In genomic region chr6:99422912-99423311, GRCh38 we compare ENCODE assay signal across 13 cellular contexts. TPM values are rescaled to one million over a fixed set of nuclear protein-coding genes. Genes with fewer than 3 reads are reported as not detected.
DNase-seq lines count a peak whose midpoint lies in the region; ATAC-seq and TF ChIP-seq lines count a peak whose summit lies in the region.
"Had no signal": no experiment of that assay in that cellular context is flagged by ENCODE, and none has a peak within 500 bp of the region (broad histone marks: within the 10 kb centered on the region; RNA-seq: fewer than 3 reads in every experiment).

No MANE protein-coding gene starts in this region.

- H3F3A ChIP-seq in GM23248 (ENCODE audit: insufficient read depth): peaks cover 17% of the 10 kb centered on the region

- H3K4me3 ChIP-seq in BLaER1 (0 out of 2 replicates have a peak overlapping the region, but pooled peaks have one; percentile 73), GM23248 (peak overlapping the region; percentile 90; the same call in 1 of the 2 replicates), adipocyte (ENCODE audit: low read length) (peak overlapping the region; percentile 93)

- H3K27me3 Mint-ChIP-seq in nephron progenitor cell (ENCODE audit: low read depth, poor library complexity): peaks cover 2% of the 10 kb centered on the region

- H3K27me3 ChIP-seq in BLaER1 (no peaks in the 10 kb centered on the region), GM23248 (replicated peaks; ENCODE audit: insufficient read depth) (no peaks in the 10 kb centered on the region), adipocyte (replicated peaks; ENCODE audit: control insufficient read depth, insufficient read depth, low read length) (no peaks in the 10 kb centered on the region)
- H3K27me3 ChIP-seq: left lung, ovary had no signal

- no peak overlapping the region for H3K27ac Mint-ChIP-seq in nephron progenitor cell

- in situ Hi-C loops in GM23248 (cut with MboI): no loop called here

- 77 to 82% methylated on average over 6 of the region's 6 CpGs for WGBS in GM23248 (ENCODE audit: low coverage in 1 of 2, low lambda C conversion rate in 2 of 2, missing lambda C conversion rate in 2 of 2), 2 experiments

- H3K4me1 ChIP-seq in BLaER1 (peaks cover 38% of the 10 kb centered on the region), GM23248 (ENCODE audit: insufficient read depth) (peaks cover 28% of the 10 kb centered on the region), adipocyte (ENCODE audit: control insufficient read depth, insufficient read depth, low read length) (peaks cover 32% of the 10 kb centered on the region)

- H3K4me1 Mint-ChIP-seq in nephron progenitor cell: peaks cover 67% of the 10 kb centered on the region

- TF ChIP-seq CTCF in nephron progenitor cell (IDR thresholded peaks at IDR 0.05): no peak

- no peaks in the 10 kb centered on the region for H3K9me2 ChIP-seq in GM23248 (ENCODE audit: insufficient read depth)

- H3K4me2 ChIP-seq in BLaER1: peak overlapping the region; percentile 89
- H3K4me2 ChIP-seq in GM23248 (ENCODE audit: unreplicated experiment): peak overlapping the region; percentile 98

- ATAC-seq in GM18861 (IDR thresholded peaks at IDR 0.05; ENCODE audit: unreplicated experiment): no peak
- ATAC-seq: left lung had no signal

- peaks cover 87% of the 10 kb centered on the region for H3K79me2 ChIP-seq in GM23248 (ENCODE audit: insufficient read depth)

- no peaks in the 10 kb centered on the region for H3K9me3 ChIP-seq in BLaER1
- no peaks in the 10 kb centered on the region for H3K9me3 ChIP-seq in GM23248 (ENCODE audit: low read depth)
- no peaks in the 10 kb centered on the region for H3K9me3 ChIP-seq in adipocyte (ENCODE audit: control insufficient read depth, low read length)
- H3K9me3 ChIP-seq: left lung, ovary had no signal

- DNase-seq in GM23248 (no peak), adipocyte (ENCODE audit: low read depth) (no peak), nephron progenitor cell (no peak), dermis blood vessel endothelial cell (no peak)
- DNase-seq in stimulated activated CD4-positive, alpha-beta T cell treated with anti-CD3 and anti-CD28 coated beads, Interleukin-1b, Interleukin-23, amount 100 ng/mL, for 48 hours: no peak
- DNase-seq: activated CD4-positive, alpha-beta T cell treated with anti-CD3 and anti-CD28 coated beads, Interleukin-2, amount 50 U/mL, for 4 hours; left lung; NCI-H146; NCI-H526 treated with DMSO at 0.1 percent for 48 hours; ovary; SIG-M5 had no signal

- H3K9ac ChIP-seq in BLaER1: no peak overlapping the region
- H3K9ac ChIP-seq in GM23248: no peak overlapping the region
- no peak overlapping the region for H3K9ac ChIP-seq in adipocyte (ENCODE audit: low read length)

- no peak overlapping the region for H2AFZ ChIP-seq in GM23248

- H3K9me3 Mint-ChIP-seq in nephron progenitor cell: no peaks in the 10 kb centered on the region

- H4K20me1 ChIP-seq in BLaER1 (peaks cover 68% of the 10 kb centered on the region), GM23248 (ENCODE audit: insufficient read depth) (peaks cover 22% of the 10 kb centered on the region; the same call in 1 of the 2 replicates)

- no peak overlapping the region for H3K27ac ChIP-seq in BLaER1
- no peak overlapping the region for H3K27ac ChIP-seq in GM23248
- H3K27ac ChIP-seq: left lung, ovary had no signal

- H3K36me3 Mint-ChIP-seq in nephron progenitor cell (ENCODE audit: low read depth): peaks cover 50% of the 10 kb centered on the region

- H3K4me3 Mint-ChIP-seq in nephron progenitor cell: peak overlapping the region; percentile 96

- H3K36me3 ChIP-seq in BLaER1 (peaks cover 30% of the 10 kb centered on the region), GM23248 (ENCODE audit: low read depth) (no peaks in the 10 kb centered on the region), adipocyte (ENCODE audit: control insufficient read depth, insufficient read depth, low read length, severe bottlenecking) (no peaks in the 10 kb centered on the region)
- H3K36me3 ChIP-seq: left lung, ovary had no signal

RNA-seq across cellular contexts. Expression of gene PNISR, which starts 2.2 kb away (rescaled TPM):
- total RNA-seq in GM23248 (2014; rRNA removed; shearing (Covaris generic)): 46.6 and 56.3 TPM in 2 replicates
- 40.0 and 55.8 TPM in 2 replicates for polyA plus RNA-seq in GM23248 (2016; fragmentation: Nextera tagmentation; extraction: Ambion mirVana)
- 47.0 and 73.7 TPM in 2 replicates for total RNA-seq in dermis blood vessel endothelial cell

RNA-seq across cellular contexts. Expression of gene COQ3, which starts 28.9 kb away (rescaled TPM):
- 2.5 and 3.5 TPM in 2 replicates for total RNA-seq in GM23248 (2014; rRNA removed; shearing (Covaris generic))
- polyA plus RNA-seq in GM23248 (2016; fragmentation: Nextera tagmentation; extraction: Ambion mirVana): 8.5 and 8.8 TPM in 2 replicates
- 2.0 and 4.0 TPM in 2 replicates for total RNA-seq in dermis blood vessel endothelial cell
